1 cellular context compared by ENCODE assay signal in genomic region chr7:44194069-44194468, GRCh38.
TF ChIP-seq lines count a peak whose summit lies in the region.

No MANE protein-coding gene starts in this region.

TF ChIP-seq in HCT116, 20 proteins besides CTCF, POLR2A, EP300 and RAD21:
- TF ChIP-seq ZBTB33 (IDR thresholded peaks at IDR 0.05; ENCODE audit: extremely low read depth, insufficient replicate concordance, low read length): no peak
- TF ChIP-seq ELF1 (IDR thresholded peaks at IDR 0.05; ENCODE audit: borderline replicate concordance, low read depth): no peak
- no peak for TF ChIP-seq EZH2 (IDR thresholded peaks at IDR 0.05)
- TF ChIP-seq CEBPB (IDR thresholded peaks at IDR 0.05; ENCODE audit: low read depth): no peak
- TF ChIP-seq YY1 (IDR thresholded peaks at IDR 0.05; ENCODE audit: extremely low read depth, insufficient replicate concordance, low read depth, low read length): no peak
- TF ChIP-seq, protein P1, sequence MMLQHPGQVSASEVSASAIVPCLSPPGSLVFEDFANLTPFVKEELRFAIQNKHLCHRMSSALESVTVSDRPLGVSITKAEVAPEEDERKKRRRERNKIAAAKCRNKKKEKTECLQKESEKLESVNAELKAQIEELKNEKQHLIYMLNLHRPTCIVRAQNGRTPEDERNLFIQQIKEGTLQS (IDR thresholded peaks at IDR 0.05): no peak
- no peak for TF ChIP-seq POLR2AphosphoS5 (IDR thresholded peaks at IDR 0.05; ENCODE audit: low read depth, low read length)
- TF ChIP-seq CBX3 (IDR thresholded peaks at IDR 0.05; ENCODE audit: low read depth): no peak
- TF ChIP-seq ZFX (IDR thresholded peaks at IDR 0.05): no peak
- no peak for TF ChIP-seq JUND (IDR thresholded peaks at IDR 0.05)
- TF ChIP-seq ZNF274 (IDR thresholded peaks at IDR 0.05; ENCODE audit: low read depth, low read length): no peak
